Comparison of ENCODE assay signal across 31 cellular contexts in the genomic region with DNA sequence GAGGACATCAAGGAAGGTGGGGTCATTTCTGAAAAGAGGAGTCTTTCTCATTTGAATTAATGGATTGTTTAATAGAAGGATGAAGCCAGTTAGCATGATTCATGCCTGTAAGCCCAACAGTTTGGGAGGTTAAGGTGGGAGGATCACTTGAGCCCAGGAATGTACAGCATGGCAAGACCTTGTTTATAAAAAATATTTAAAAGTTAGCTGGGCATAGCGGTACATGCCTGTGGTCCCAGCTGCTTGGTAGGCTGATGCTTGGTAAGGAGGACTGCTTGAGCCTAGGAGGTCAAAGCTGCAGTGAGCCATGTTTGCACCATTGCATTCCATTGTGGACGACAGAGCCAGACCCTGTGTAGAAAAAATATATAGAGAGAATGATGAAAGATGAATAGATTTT.
"Had no signal": no experiment of that assay in that cellular context is flagged by ENCODE, and none has a peak within 500 bp of the region (broad histone marks: within the 10 kb centered on the region; RNA-seq: fewer than 3 reads in every experiment).

No MANE protein-coding gene starts in this region.

- H3K4me3 ChIP-seq: adrenal gland, coronary artery, dorsolateral prefrontal cortex, gastrocnemius medialis had no signal

- H3K4me1 ChIP-seq: adrenal gland, foreskin keratinocyte, gastrocnemius medialis had no signal

- H3K9me3 ChIP-seq: adrenal gland, gastrocnemius medialis had no signal

- H3K4me1 Mint-ChIP-seq: central memory CD8-positive, alpha-beta T cell; endodermal cell had no signal

- H3K36me3 Mint-ChIP-seq: activated naive CD4-positive, alpha-beta T cell treated with anti-CD3 and anti-CD28 coated beads, Interleukin-2, amount 50 U/mL, for 24 hours had no signal

- H3K27ac Mint-ChIP-seq: activated CD4-positive, alpha-beta memory T cell treated with anti-CD3 and anti-CD28 coated beads for 36 hours; activated CD4-positive, alpha-beta T cell treated with anti-CD3 and anti-CD28 coated beads for 36 hours; activated CD4-positive, alpha-beta T cell treated with anti-CD3 and anti-CD28 coated beads, Interleukin-2, amount 10 ng/mL, durations not matched to agents 24 days and 14 days; activated CD8-positive, alpha-beta memory T cell treated with anti-CD3 and anti-CD28 coated beads, Interleukin-2, amount 10 ng/mL, durations not matched to agents 7 days and 5 days; activated CD8-positive, alpha-beta T cell treated with anti-CD3 and anti-CD28 coated beads, Interleukin-2, amount 10 ng/mL, durations not matched to agents 7 days and 5 days; activated naive CD4-positive, alpha-beta T cell treated with anti-CD3 and anti-CD28 coated beads for 36 hours; activated naive CD4-positive, alpha-beta T cell treated with anti-CD3 and anti-CD28 coated beads, Interleukin-2, amount 50 U/mL, for 24 hours; activated naive CD8-positive, alpha-beta T cell treated with anti-CD3 and anti-CD28 coated beads for 36 hours; activated naive CD8-positive, alpha-beta T cell treated with anti-CD3 and anti-CD28 coated beads, Interleukin-2, amount 50 U/mL, for 24 hours; activated T-helper 1 cell treated with anti-CD3 and anti-CD28 coated beads, Interleukin-12 subunit alpha, Interleukin-12 subunit beta, Interleukin-2, Interleukin-4 antibody, amounts not matched to agents 30 ng/mL and 10 ng/mL and 1 ng/mL, durations not matched to agents 14 hours and 24 hours and 36 hours; activated T-helper 2 cell treated with anti-CD3 and anti-CD28 coated beads, Interferon-gamma antibody, Interleukin-2, Interleukin-4, amounts not matched to agents 10 μg/mL and 5 μg/mL and 100 μg/mL, durations not matched to agents 14 hours and 24 hours and 36 hours; dendritic cell treated with granulocyte-macrophage colony-stimulating factor and Interleukin-4, amounts not matched to agents 40 ng/mL and 50 ng/mL, for 4 days; endodermal cell had no signal

- H3K27me3 ChIP-seq: adrenal gland, brain microvascular endothelial cell, dorsolateral prefrontal cortex, foreskin keratinocyte, gastrocnemius medialis had no signal

- DNase-seq: activated CD4-positive, alpha-beta memory T cell treated with anti-CD3 and anti-CD28 coated beads for 36 hours; activated CD4-positive, alpha-beta T cell treated with anti-CD3 and anti-CD28 coated beads for 36 hours; activated CD4-positive, alpha-beta T cell treated with anti-CD3 and anti-CD28 coated beads, Interleukin-2, amount 10 ng/mL, durations not matched to agents 24 days and 14 days; activated CD4-positive, CD25-positive, alpha-beta regulatory T cell; activated CD4-positive, CD25-positive, alpha-beta regulatory T cell treated with anti-CD3 and anti-CD28 coated beads, Interleukin-2, amount 50 U/mL, for 72 hours; activated CD8-positive, alpha-beta memory T cell treated with anti-CD3 and anti-CD28 coated beads, Interleukin-2, amount 10 ng/mL, durations not matched to agents 7 days and 5 days; activated CD8-positive, alpha-beta memory T cell treated with anti-CD3 and anti-CD28 coated beads, Interleukin-2, amount 50 U/mL, for 4 hours; activated CD8-positive, alpha-beta T cell treated with anti-CD3 and anti-CD28 coated beads, Interleukin-2, amount 10 ng/mL, durations not matched to agents 7 days and 5 days; activated effector memory CD4-positive, alpha-beta T cell treated with anti-CD3 and anti-CD28 coated beads, Interleukin-2, amount 50 U/mL, for 16 hours; activated naive CD4-positive, alpha-beta T cell treated with anti-CD3 and anti-CD28 coated beads for 36 hours; activated naive CD8-positive, alpha-beta T cell treated with anti-CD3 and anti-CD28 coated beads for 36 hours; activated naive CD8-positive, alpha-beta T cell treated with anti-CD3 and anti-CD28 coated beads, Interleukin-2, amount 50 U/mL, for 24 hours; activated T-cell treated with anti-CD3 and anti-CD28 coated beads, Interleukin-2, amount 50 U/mL, for 1 hour; activated T-cell treated with anti-CD3 and anti-CD28 coated beads, Interleukin-2, amount 50 U/mL, for 48 hours; adrenal gland; anterior cingulate cortex; brain microvascular endothelial cell; dorsolateral prefrontal cortex; effector memory CD4-positive, alpha-beta T cell; endodermal cell; foreskin keratinocyte; gastrocnemius medialis; glutamatergic neuron; T-helper 2 cell had no signal

- H3K36me3 ChIP-seq: adrenal gland, brain microvascular endothelial cell, gastrocnemius medialis had no signal

- H3K4me3 Mint-ChIP-seq: activated CD4-positive, alpha-beta memory T cell treated with anti-CD3 and anti-CD28 coated beads for 36 hours; activated CD4-positive, alpha-beta T cell treated with anti-CD3 and anti-CD28 coated beads for 36 hours; activated CD4-positive, alpha-beta T cell treated with anti-CD3 and anti-CD28 coated beads, Interleukin-2, amount 10 ng/mL, durations not matched to agents 24 days and 14 days; activated CD8-positive, alpha-beta memory T cell treated with anti-CD3 and anti-CD28 coated beads, Interleukin-2, amount 10 ng/mL, durations not matched to agents 7 days and 5 days; activated CD8-positive, alpha-beta T cell treated with anti-CD3 and anti-CD28 coated beads, Interleukin-2, amount 10 ng/mL, durations not matched to agents 7 days and 5 days; activated naive CD4-positive, alpha-beta T cell treated with anti-CD3 and anti-CD28 coated beads for 36 hours; activated naive CD4-positive, alpha-beta T cell treated with anti-CD3 and anti-CD28 coated beads, Interleukin-2, amount 50 U/mL, for 24 hours; activated naive CD8-positive, alpha-beta T cell treated with anti-CD3 and anti-CD28 coated beads for 36 hours; activated naive CD8-positive, alpha-beta T cell treated with anti-CD3 and anti-CD28 coated beads, Interleukin-2, amount 50 U/mL, for 24 hours; activated T-helper 1 cell treated with anti-CD3 and anti-CD28 coated beads, Interleukin-12 subunit alpha, Interleukin-12 subunit beta, Interleukin-2, Interleukin-4 antibody, amounts not matched to agents 30 ng/mL and 10 ng/mL and 1 ng/mL, durations not matched to agents 14 hours and 24 hours and 36 hours; central memory CD8-positive, alpha-beta T cell; dendritic cell treated with granulocyte-macrophage colony-stimulating factor and Interleukin-4, amounts not matched to agents 40 ng/mL and 50 ng/mL, for 4 days; endodermal cell had no signal

- H3K9me3 Mint-ChIP-seq: activated CD4-positive, alpha-beta memory T cell treated with anti-CD3 and anti-CD28 coated beads for 36 hours; activated CD4-positive, alpha-beta T cell treated with anti-CD3 and anti-CD28 coated beads, Interleukin-2, amount 10 ng/mL, durations not matched to agents 24 days and 14 days; activated naive CD4-positive, alpha-beta T cell treated with anti-CD3 and anti-CD28 coated beads for 36 hours; activated naive CD4-positive, alpha-beta T cell treated with anti-CD3 and anti-CD28 coated beads, Interleukin-2, amount 50 U/mL, for 24 hours; activated naive CD8-positive, alpha-beta T cell treated with anti-CD3 and anti-CD28 coated beads for 36 hours; activated naive CD8-positive, alpha-beta T cell treated with anti-CD3 and anti-CD28 coated beads, Interleukin-2, amount 50 U/mL, for 24 hours; activated T-helper 1 cell treated with anti-CD3 and anti-CD28 coated beads, Interleukin-12 subunit alpha, Interleukin-12 subunit beta, Interleukin-2, Interleukin-4 antibody, amounts not matched to agents 30 ng/mL and 10 ng/mL and 1 ng/mL, durations not matched to agents 14 hours and 24 hours and 36 hours; activated T-helper 2 cell treated with anti-CD3 and anti-CD28 coated beads, Interferon-gamma antibody, Interleukin-2, Interleukin-4, amounts not matched to agents 10 μg/mL and 5 μg/mL and 100 μg/mL, durations not matched to agents 14 hours and 24 hours and 36 hours; central memory CD8-positive, alpha-beta T cell; dendritic cell treated with granulocyte-macrophage colony-stimulating factor and Interleukin-4, amounts not matched to agents 40 ng/mL and 50 ng/mL, for 4 days; endodermal cell had no signal

- ATAC-seq: activated CD4-positive, alpha-beta T cell treated with anti-CD3 and anti-CD28 coated beads for 36 hours; activated CD8-positive, alpha-beta memory T cell treated with anti-CD3 and anti-CD28 coated beads, Interleukin-2, amount 10 ng/mL, durations not matched to agents 7 days and 5 days; activated CD8-positive, alpha-beta T cell treated with anti-CD3 and anti-CD28 coated beads, Interleukin-2, amount 10 ng/mL, durations not matched to agents 7 days and 5 days; activated naive CD8-positive, alpha-beta T cell treated with anti-CD3 and anti-CD28 coated beads, Interleukin-2, amount 50 U/mL, for 24 hours; esophagus mucosa; foreskin keratinocyte; gastrocnemius medialis had no signal

- H3K27me3 Mint-ChIP-seq: activated CD4-positive, alpha-beta memory T cell treated with anti-CD3 and anti-CD28 coated beads for 36 hours; activated CD4-positive, alpha-beta T cell treated with anti-CD3 and anti-CD28 coated beads for 36 hours; activated CD4-positive, alpha-beta T cell treated with anti-CD3 and anti-CD28 coated beads, Interleukin-2, amount 10 ng/mL, durations not matched to agents 24 days and 14 days; activated CD8-positive, alpha-beta memory T cell treated with anti-CD3 and anti-CD28 coated beads, Interleukin-2, amount 10 ng/mL, durations not matched to agents 7 days and 5 days; activated naive CD4-positive, alpha-beta T cell treated with anti-CD3 and anti-CD28 coated beads, Interleukin-2, amount 50 U/mL, for 24 hours; activated naive CD8-positive, alpha-beta T cell treated with anti-CD3 and anti-CD28 coated beads for 36 hours; activated naive CD8-positive, alpha-beta T cell treated with anti-CD3 and anti-CD28 coated beads, Interleukin-2, amount 50 U/mL, for 24 hours; central memory CD8-positive, alpha-beta T cell; dendritic cell treated with granulocyte-macrophage colony-stimulating factor and Interleukin-4, amounts not matched to agents 40 ng/mL and 50 ng/mL, for 4 days had no signal

- H3K27ac ChIP-seq: adrenal gland, brain microvascular endothelial cell, coronary artery, foreskin keratinocyte, gastrocnemius medialis had no signal
